ENCODE assay signal across 31 cellular contexts in genomic region chr2:111941531-111941930, GRCh38. TPM values are rescaled to one million over a fixed set of nuclear protein-coding genes. Genes with fewer than 3 reads are reported as not detected.
"Had no signal": no experiment of that assay in that cellular context is flagged by ENCODE, and none has a peak within 500 bp of the region (broad histone marks: within the 10 kb centered on the region; RNA-seq: fewer than 3 reads in every experiment).

No MANE protein-coding gene starts in this region.

- ATAC-seq: activated CD4-positive, CD25-positive, alpha-beta regulatory T cell treated with anti-CD3 and anti-CD28 coated beads, Interleukin-2, amount 50 U/mL, for 24 hours; activated CD8-positive, alpha-beta T cell treated with anti-CD3 and anti-CD28 coated beads for 36 hours; activated T-cell treated with anti-CD3 and anti-CD28 coated beads, Interleukin-2, amount 50 U/mL, for 4 hours; activated T-helper 17 cell treated with anti-CD3 and anti-CD28 coated beads, Interleukin-2, amount 50 U/mL, for 72 hours; effector memory CD8-positive, alpha-beta T cell; gastroesophageal sphincter; heart right ventricle had no signal

- H3K27ac ChIP-seq: brain microvascular endothelial cell, coronary artery, epithelial cell of prostate, esophagus squamous epithelium, gastroesophageal sphincter, heart right ventricle, VCaP had no signal

- H3K27me3 ChIP-seq: gastroesophageal sphincter, heart right ventricle had no signal

- H3K4me1 Mint-ChIP-seq: activated B cell treated with CpG ODN at 0.5 μM for 24 hours; activated T-helper 17 cell treated with anti-CD3 and anti-CD28 coated beads, Interleukin-2, amount 50 U/mL, for 72 hours; central memory CD8-positive, alpha-beta T cell had no signal

- FAIRE-seq: astrocyte, bronchial epithelial cell had no signal

- H3K36me3 ChIP-seq: brain microvascular endothelial cell, esophagus squamous epithelium, gastroesophageal sphincter had no signal

- H3K4me3 Mint-ChIP-seq: activated B cell treated with CpG ODN at 0.5 μM for 24 hours; activated CD8-positive, alpha-beta T cell treated with anti-CD3 and anti-CD28 coated beads for 36 hours; activated naive CD8-positive, alpha-beta T cell; activated T-cell treated with anti-CD3 and anti-CD28 coated beads, Interleukin-2, amount 50 U/mL, for 4 hours; activated T-helper 17 cell treated with anti-CD3 and anti-CD28 coated beads, Interleukin-2, amount 50 U/mL, for 72 hours; central memory CD8-positive, alpha-beta T cell; dendritic cell treated with granulocyte-macrophage colony-stimulating factor and Interleukin-4, amounts not matched to agents 40 ng/mL and 50 ng/mL, for 4 days; effector memory CD8-positive, alpha-beta T cell had no signal

- DNase-seq: activated B cell treated with CpG ODN at 0.5 μM for 24 hours; activated CD4-positive, alpha-beta T cell treated with anti-CD3 and anti-CD28 coated beads for 48 hours; activated CD4-positive, alpha-beta T cell treated with anti-CD3 and anti-CD28 coated beads, Interleukin-2, amount 50 U/mL, for 1 hour; activated CD4-positive, alpha-beta T cell treated with anti-CD3 and anti-CD28 coated beads, Interleukin-2, amount 50 U/mL, for 48 hours; activated CD8-positive, alpha-beta memory T cell treated with anti-CD3 and anti-CD28 coated beads for 24 hours; activated CD8-positive, alpha-beta T cell treated with anti-CD3 and anti-CD28 coated beads for 36 hours; activated effector memory CD4-positive, alpha-beta T cell treated with Interleukin-2 at 50 U/mL for 16 hours; activated gamma-delta T cell treated with Interleukin-2 at 50 U/mL for 16 hours; activated naive CD4-positive, alpha-beta T cell treated with anti-CD3 and anti-CD28 coated beads, Interleukin-2, amount 50 U/mL, for 16 hours; activated naive CD4-positive, alpha-beta T cell treated with Interleukin-2 at 50 U/mL for 16 hours; activated T-cell treated with anti-CD3 and anti-CD28 coated beads, Interleukin-2, amount 50 U/mL, for 4 hours; amniotic stem cell; anterior cingulate cortex; brain microvascular endothelial cell; effector CD4-positive, alpha-beta T cell; effector memory CD8-positive, alpha-beta T cell; esophagus squamous epithelium; foreskin melanocyte; heart right ventricle; T-helper 2 cell had no signal

- H3K9me3 Mint-ChIP-seq: activated B cell treated with CpG ODN at 0.5 μM for 24 hours; activated CD8-positive, alpha-beta T cell treated with anti-CD3 and anti-CD28 coated beads for 36 hours; activated T-cell treated with anti-CD3 and anti-CD28 coated beads, Interleukin-2, amount 50 U/mL, for 4 hours; activated T-helper 17 cell treated with anti-CD3 and anti-CD28 coated beads, Interleukin-2, amount 50 U/mL, for 72 hours; central memory CD8-positive, alpha-beta T cell; dendritic cell treated with granulocyte-macrophage colony-stimulating factor and Interleukin-4, amounts not matched to agents 40 ng/mL and 50 ng/mL, for 4 days; effector memory CD8-positive, alpha-beta T cell had no signal

- H3K9me3 ChIP-seq: esophagus squamous epithelium, gastroesophageal sphincter, heart right ventricle had no signal

- H3K27me3 Mint-ChIP-seq: dendritic cell treated with granulocyte-macrophage colony-stimulating factor and Interleukin-4, amounts not matched to agents 40 ng/mL and 50 ng/mL, for 4 days had no signal

- H3K4me3 ChIP-seq: coronary artery, esophagus squamous epithelium, gastroesophageal sphincter, heart right ventricle had no signal

- H3K36me3 Mint-ChIP-seq: activated naive CD8-positive, alpha-beta T cell had no signal

- H3K27ac Mint-ChIP-seq: activated B cell treated with CpG ODN at 0.5 μM for 24 hours; activated CD8-positive, alpha-beta T cell treated with anti-CD3 and anti-CD28 coated beads for 36 hours; activated naive CD8-positive, alpha-beta T cell; activated T-helper 17 cell treated with anti-CD3 and anti-CD28 coated beads, Interleukin-2, amount 50 U/mL, for 72 hours; dendritic cell treated with granulocyte-macrophage colony-stimulating factor and Interleukin-4, amounts not matched to agents 40 ng/mL and 50 ng/mL, for 4 days; effector memory CD8-positive, alpha-beta T cell had no signal

RNA-seq across cellular contexts. Expression of gene MERTK, which starts 43.1 kb away (rescaled TPM):
- total RNA-seq: activated B cell treated with CpG ODN at 0.5 μM for 24 hours had no signal
